Comparison of ENCODE assay signal across 1 cellular context in genomic region chr4:88523325-88524129, GRCh38.
A peak's percentile ranks its signal among the peaks of the same experiment; 100 is the strongest.
TF ChIP-seq lines count a peak whose summit lies in the region.

TSS of gene PYURF (minus strand) at chr4:88523776. CDS start at chr4:88523700, 76 bp downstream.

TF ChIP-seq in HepG2, 621 proteins besides CTCF, POLR2A, EP300 and RAD21 (continued from another document and continues in another):
- TF ChIP-seq, protein P1, sequence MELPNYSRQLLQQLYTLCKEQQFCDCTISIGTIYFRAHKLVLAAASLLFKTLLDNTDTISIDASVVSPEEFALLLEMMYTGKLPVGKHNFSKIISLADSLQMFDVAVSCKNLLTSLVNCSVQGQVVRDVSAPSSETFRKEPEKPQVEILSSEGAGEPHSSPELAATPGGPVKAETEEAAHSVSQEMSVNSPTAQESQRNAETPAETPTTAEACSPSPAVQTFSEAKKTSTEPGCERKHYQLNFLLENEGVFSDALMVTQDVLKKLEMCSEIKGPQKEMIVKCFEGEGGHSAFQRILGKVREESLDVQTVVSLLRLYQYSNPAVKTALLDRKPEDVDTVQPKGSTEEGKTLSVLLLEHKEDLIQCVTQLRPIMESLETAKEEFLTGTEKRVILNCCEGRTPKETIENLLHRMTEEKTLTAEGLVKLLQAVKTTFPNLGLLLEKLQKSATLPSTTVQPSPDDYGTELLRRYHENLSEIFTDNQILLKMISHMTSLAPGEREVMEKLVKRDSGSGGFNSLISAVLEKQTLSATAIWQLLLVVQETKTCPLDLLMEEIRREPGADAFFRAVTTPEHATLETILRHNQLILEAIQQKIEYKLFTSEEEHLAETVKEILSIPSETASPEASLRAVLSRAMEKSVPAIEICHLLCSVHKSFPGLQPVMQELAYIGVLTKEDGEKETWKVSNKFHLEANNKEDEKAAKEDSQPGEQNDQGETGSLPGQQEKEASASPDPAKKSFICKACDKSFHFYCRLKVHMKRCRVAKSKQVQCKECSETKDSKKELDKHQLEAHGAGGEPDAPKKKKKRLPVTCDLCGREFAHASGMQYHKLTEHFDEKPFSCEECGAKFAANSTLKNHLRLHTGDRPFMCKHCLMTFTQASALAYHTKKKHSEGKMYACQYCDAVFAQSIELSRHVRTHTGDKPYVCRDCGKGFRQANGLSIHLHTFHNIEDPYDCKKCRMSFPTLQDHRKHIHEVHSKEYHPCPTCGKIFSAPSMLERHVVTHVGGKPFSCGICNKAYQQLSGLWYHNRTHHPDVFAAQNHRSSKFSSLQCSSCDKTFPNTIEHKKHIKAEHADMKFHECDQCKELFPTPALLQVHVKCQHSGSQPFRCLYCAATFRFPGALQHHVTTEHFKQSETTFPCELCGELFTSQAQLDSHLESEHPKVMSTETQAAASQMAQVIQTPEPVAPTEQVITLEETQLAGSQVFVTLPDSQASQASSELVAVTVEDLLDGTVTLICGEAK (IDR thresholded peaks at IDR 0.05), result no peak
- TF ChIP-seq, protein P1 (CRISPR knock-in tag; IDR thresholded peaks at IDR 0.05), result peak; percentile 90
- TF ChIP-seq KLF13 (CRISPR knock-in tag; IDR thresholded peaks at IDR 0.05), result no peak
- TF ChIP-seq ZNF639 (CRISPR knock-in tag; conservative IDR thresholded peaks at IDR 0.05), result peak; percentile 76; the same call in 1 of the 2 replicates
- peak; percentile 92 for TF ChIP-seq BATF2 (CRISPR knock-in tag; IDR thresholded peaks at IDR 0.05)
- peak; percentile 70; the same call in 1 of the 2 replicates for TF ChIP-seq GATA4 (IDR thresholded peaks at IDR 0.05; ENCODE audit: borderline replicate concordance, low read depth)
- TF ChIP-seq KDM5A (IDR thresholded peaks at IDR 0.05; ENCODE audit: borderline replicate concordance, low read length), result peak; percentile 72; the same call in 1 of the 2 replicates
- TF ChIP-seq NKX3-1 (CRISPR knock-in tag; IDR thresholded peaks at IDR 0.05), result peak; percentile 73
- peak; percentile 89; the same call in 1 of the 2 replicates for TF ChIP-seq REL (CRISPR knock-in tag; conservative IDR thresholded peaks at IDR 0.05)
- TF ChIP-seq IKZF1 (IDR thresholded peaks at IDR 0.05), result no peak
- peak; percentile 45 for TF ChIP-seq CCAR2 (optimal IDR thresholded peaks at IDR 0.05; ENCODE audit: low read depth, low read length)
- TF ChIP-seq NCOA2 (CRISPR knock-in tag; IDR thresholded peaks at IDR 0.05), result peak; percentile 57
- peak; percentile 21; the same call in 1 of the 2 replicates for TF ChIP-seq ZNF839 (CRISPR knock-in tag; IDR thresholded peaks at IDR 0.05; ENCODE audit: borderline replicate concordance)
- TF ChIP-seq ZNF674 (CRISPR knock-in tag; IDR thresholded peaks at IDR 0.05; ENCODE audit: low read depth), result no peak
- TF ChIP-seq, protein P2, sequence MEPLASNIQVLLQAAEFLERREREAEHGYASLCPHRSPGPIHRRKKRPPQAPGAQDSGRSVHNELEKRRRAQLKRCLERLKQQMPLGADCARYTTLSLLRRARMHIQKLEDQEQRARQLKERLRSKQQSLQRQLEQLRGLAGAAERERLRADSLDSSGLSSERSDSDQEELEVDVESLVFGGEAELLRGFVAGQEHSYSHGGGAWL (CRISPR knock-in tag; IDR thresholded peaks at IDR 0.05), result peak; percentile 92
- TF ChIP-seq ZXDC (CRISPR knock-in tag; IDR thresholded peaks at IDR 0.05), result peak; percentile 97
- TF ChIP-seq ZNF329 (CRISPR knock-in tag; IDR thresholded peaks at IDR 0.05; ENCODE audit: low read depth), result peak; percentile 81; the same call in 1 of the 2 replicates
- 0 out of 2 replicates have a peak, but pooled peaks have one; percentile 67 for TF ChIP-seq ZNF619 (CRISPR knock-in tag; IDR thresholded peaks at IDR 0.05)
- peak; percentile 84; the same call in 1 of the 2 replicates for TF ChIP-seq CBFB (CRISPR knock-in tag; IDR thresholded peaks at IDR 0.05)
- no peak for TF ChIP-seq PRPF4 (IDR thresholded peaks at IDR 0.05; ENCODE audit: low read depth, low read length, poor library complexity, severe bottlenecking)
- no peak for TF ChIP-seq ZKSCAN5 (CRISPR knock-in tag; IDR thresholded peaks at IDR 0.05)
- TF ChIP-seq ZFP41 (CRISPR knock-in tag; IDR thresholded peaks at IDR 0.05; ENCODE audit: borderline replicate concordance), result 0 out of 2 replicates have a peak, but pooled peaks have one; percentile 90
- no peak for TF ChIP-seq PLRG1 (conservative IDR thresholded peaks at IDR 0.05)
- peak; percentile 82 for TF ChIP-seq ZSCAN20 (CRISPR knock-in tag; IDR thresholded peaks at IDR 0.05; ENCODE audit: borderline replicate concordance)
- TF ChIP-seq DR1 (CRISPR knock-in tag; IDR thresholded peaks at IDR 0.05), result peak; percentile 82; the same call in 1 of the 2 replicates
- peak; percentile 99 for TF ChIP-seq RBFOX2 (IDR thresholded peaks at IDR 0.05; ENCODE audit: low read depth, low read length)
- peak; percentile 68 for TF ChIP-seq CBX1 (IDR thresholded peaks at IDR 0.05; ENCODE audit: low read depth)
- peak; percentile 77 for TF ChIP-seq ZBTB7B (CRISPR knock-in tag; IDR thresholded peaks at IDR 0.05)
- TF ChIP-seq ZNF124 (CRISPR knock-in tag; IDR thresholded peaks at IDR 0.05), result peak; percentile 95; the same call in 1 of the 2 replicates
- TF ChIP-seq NR3C1 (CRISPR knock-in tag; IDR thresholded peaks at IDR 0.05), result no peak
- 0 out of 2 replicates have a peak, but pooled peaks have one; percentile 50 for TF ChIP-seq KLF12 (CRISPR knock-in tag; IDR thresholded peaks at IDR 0.05; ENCODE audit: borderline replicate concordance)
- peak; percentile 66 for TF ChIP-seq ZNF12 (CRISPR knock-in tag; IDR thresholded peaks at IDR 0.05)
- peak; percentile 93 for TF ChIP-seq ZNF788 (CRISPR knock-in tag; IDR thresholded peaks at IDR 0.05; ENCODE audit: borderline replicate concordance)
- peak; percentile 66; the same call in 1 of the 2 replicates for TF ChIP-seq ETV5 (CRISPR knock-in tag; IDR thresholded peaks at IDR 0.05; ENCODE audit: borderline replicate concordance)
- TF ChIP-seq TAF1 (CRISPR knock-in tag; IDR thresholded peaks at IDR 0.05), result peak; percentile 99
- peak; percentile 55; the same call in 1 of the 2 replicates for TF ChIP-seq ZNF775 (CRISPR knock-in tag; IDR thresholded peaks at IDR 0.05; ENCODE audit: borderline replicate concordance)
- 0 out of 2 replicates have a peak, but pooled peaks have one; percentile 18 for TF ChIP-seq REXO4 (CRISPR knock-in tag; IDR thresholded peaks at IDR 0.05; ENCODE audit: borderline replicate concordance)
- TF ChIP-seq MIER2 (CRISPR knock-in tag; IDR thresholded peaks at IDR 0.05), result no peak
- peak; percentile 56; the same call in 1 of the 2 replicates for TF ChIP-seq ZNF879 (CRISPR knock-in tag; IDR thresholded peaks at IDR 0.05)
- TF ChIP-seq, protein P3, sequence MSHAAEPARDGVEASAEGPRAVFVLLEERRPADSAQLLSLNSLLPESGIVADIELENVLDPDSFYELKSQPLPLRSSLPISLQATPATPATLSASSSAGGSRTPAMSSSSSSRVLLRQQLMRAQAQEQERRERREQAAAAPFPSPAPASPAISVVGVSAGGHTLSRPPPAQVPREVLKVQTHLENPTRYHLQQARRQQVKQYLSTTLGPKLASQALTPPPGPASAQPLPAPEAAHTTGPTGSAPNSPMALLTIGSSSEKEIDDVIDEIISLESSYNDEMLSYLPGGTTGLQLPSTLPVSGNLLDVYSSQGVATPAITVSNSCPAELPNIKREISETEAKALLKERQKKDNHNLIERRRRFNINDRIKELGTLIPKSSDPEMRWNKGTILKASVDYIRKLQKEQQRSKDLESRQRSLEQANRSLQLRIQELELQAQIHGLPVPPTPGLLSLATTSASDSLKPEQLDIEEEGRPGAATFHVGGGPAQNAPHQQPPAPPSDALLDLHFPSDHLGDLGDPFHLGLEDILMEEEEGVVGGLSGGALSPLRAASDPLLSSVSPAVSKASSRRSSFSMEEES (CRISPR knock-in tag; IDR thresholded peaks at IDR 0.05), result peak; percentile 51
- no peak for TF ChIP-seq TCF7 (IDR thresholded peaks at IDR 0.05; ENCODE audit: low read depth)
- TF ChIP-seq PCBP2 (optimal IDR thresholded peaks at IDR 0.05; ENCODE audit: low read depth, low read length, poor library complexity, severe bottlenecking), result no peak
- TF ChIP-seq ZNF484 (CRISPR knock-in tag; IDR thresholded peaks at IDR 0.05; ENCODE audit: borderline replicate concordance, low read depth), result 0 out of 2 replicates have a peak, but pooled peaks have one; percentile 21
- TF ChIP-seq NBN (conservative IDR thresholded peaks at IDR 0.05), result no peak
- TF ChIP-seq ZNF761 (CRISPR knock-in tag; conservative IDR thresholded peaks at IDR 0.05), result peak; percentile 77; the same call in 1 of the 2 replicates
- TF ChIP-seq KAT8 (CRISPR knock-in tag; IDR thresholded peaks at IDR 0.05), result peak; percentile 96
- TF ChIP-seq CCDC6 (CRISPR knock-in tag; IDR thresholded peaks at IDR 0.05), result no peak
- TF ChIP-seq, protein P4, sequence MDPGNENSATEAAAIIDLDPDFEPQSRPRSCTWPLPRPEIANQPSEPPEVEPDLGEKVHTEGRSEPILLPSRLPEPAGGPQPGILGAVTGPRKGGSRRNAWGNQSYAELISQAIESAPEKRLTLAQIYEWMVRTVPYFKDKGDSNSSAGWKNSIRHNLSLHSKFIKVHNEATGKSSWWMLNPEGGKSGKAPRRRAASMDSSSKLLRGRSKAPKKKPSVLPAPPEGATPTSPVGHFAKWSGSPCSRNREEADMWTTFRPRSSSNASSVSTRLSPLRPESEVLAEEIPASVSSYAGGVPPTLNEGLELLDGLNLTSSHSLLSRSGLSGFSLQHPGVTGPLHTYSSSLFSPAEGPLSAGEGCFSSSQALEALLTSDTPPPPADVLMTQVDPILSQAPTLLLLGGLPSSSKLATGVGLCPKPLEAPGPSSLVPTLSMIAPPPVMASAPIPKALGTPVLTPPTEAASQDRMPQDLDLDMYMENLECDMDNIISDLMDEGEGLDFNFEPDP (CRISPR knock-in tag; conservative IDR thresholded peaks at IDR 0.05), result no peak
- TF ChIP-seq ZNF432 (CRISPR knock-in tag; IDR thresholded peaks at IDR 0.05; ENCODE audit: borderline replicate concordance), result no peak
- TF ChIP-seq LBX2 (CRISPR knock-in tag; IDR thresholded peaks at IDR 0.05; ENCODE audit: borderline replicate concordance), result peak; percentile 55
- peak; percentile 79 for TF ChIP-seq RXRA (CRISPR knock-in tag; IDR thresholded peaks at IDR 0.05)
